ENCODE assay signal across 1 cellular context in genomic region chr9:14346826-14347407, GRCh38.
TF ChIP-seq lines count a peak whose summit lies in the region.

No MANE protein-coding gene starts in this region.

TF ChIP-seq in GM23338, 12 proteins besides CTCF, POLR2A, EP300 and RAD21 (continued from another document):
- no peak for TF ChIP-seq ZNF462 (CRISPR knock-in tag; IDR thresholded peaks at IDR 0.05)
- no peak for TF ChIP-seq NANOG (IDR thresholded peaks at IDR 0.05; ENCODE audit: borderline replicate concordance)
- no peak for TF ChIP-seq JUNB (IDR thresholded peaks at IDR 0.05; ENCODE audit: unreplicated experiment)
- no peak for TF ChIP-seq STAT1 (IDR thresholded peaks at IDR 0.05; ENCODE audit: unreplicated experiment)
- no peak for TF ChIP-seq REST (IDR thresholded peaks at IDR 0.05; ENCODE audit: unreplicated experiment)
- no peak for TF ChIP-seq CREB1 (CRISPR knock-in tag; IDR thresholded peaks at IDR 0.05; ENCODE audit: low read depth)
- no peak for TF ChIP-seq ETS1 (IDR thresholded peaks at IDR 0.05)
- TF ChIP-seq EZH2phosphoT487 (IDR thresholded peaks at IDR 0.05; ENCODE audit: unreplicated experiment): no peak
- no peak for TF ChIP-seq ZNF331 (CRISPR knock-in tag; IDR thresholded peaks at IDR 0.05; ENCODE audit: low read depth)
